8 cellular contexts compared by ENCODE assay signal in genomic region chr19:38850231-38850975, GRCh38. TPM values are rescaled to one million over a fixed set of nuclear protein-coding genes. Genes with fewer than 3 reads are reported as not detected.
A peak's percentile ranks its signal among the peaks of the same experiment; 100 is the strongest.
DNase-seq lines count a peak whose midpoint lies in the region; ATAC-seq, FAIRE-seq and TF ChIP-seq lines count a peak whose summit lies in the region.

No MANE protein-coding gene starts in this region.

- no peak overlapping the region for H3K14ac ChIP-seq in H1 (ENCODE audit: insufficient read length)

- H3K4me1 ChIP-seq in Caco-2 (peaks cover 10% of the 10 kb centered on the region; the same call in 1 of the 2 replicates), H1 (replicated peaks in 1 of 4; ENCODE audit: control insufficient read depth in 3 of 4, insufficient read depth in 4 of 4, low read length in 3 of 4) (peaks cover 2 to 16% (median 11%) of the 10 kb centered on the region in 4 experiments)

- H3K36me3 ChIP-seq in Caco-2 (ENCODE audit: control insufficient read depth, insufficient read depth, low read length): peaks cover 14% of the 10 kb centered on the region
- peaks cover 21 to 36% (median 24%) of the 10 kb centered on the region in 4 experiments for H3K36me3 ChIP-seq in H1 (ENCODE audit: control insufficient read depth in 2 of 4, insufficient read depth in 4 of 4, low read length in 3 of 4)

- no peak overlapping the region; the same call in 1 of the 2 replicates for H2BK20ac ChIP-seq in H1 (ENCODE audit: low read length)

- H3K79me2 ChIP-seq in H1 (ENCODE audit: control insufficient read depth in 1 of 2, insufficient read depth in 2 of 2, low read length in 2 of 2): peaks cover 22 to 35% of the 10 kb centered on the region in 2 experiments

- no peak overlapping the region for H3K56ac ChIP-seq in H1 (replicated peaks; ENCODE audit: insufficient read length, low read depth, low read length)

- no peaks in the 10 kb centered on the region for H3K9me3 ChIP-seq in Caco-2
- no peaks in the 10 kb centered on the region for H3K9me3 ChIP-seq in H1 (ENCODE audit: insufficient read depth in 2 of 2, low read depth in 1 of 2, low read length in 1 of 2)

- intact Hi-C loops in Caco-2 (cut with micrococcal nuclease; ENCODE audit: unreplicated experiment): loop anchor here (1.0 kb wide), 3 partner anchors 37 to 80 kb away; partner anchors contain the start of genes MRPS12, NFKBIB, SARS2 and SIRT2

- H4K5ac ChIP-seq in H1 (ENCODE audit: insufficient read length, low read depth, low read length): peak overlapping the region; percentile 75

- DNase-seq in Caco-2: peak; percentile 100
- DNase-seq in HTR-8/SVneo (ENCODE audit: insufficient read length, low spot score): peak; percentile 99
- DNase-seq in NOMO-1 treated with DMSO at 0.1 percent for 48 hours (lab: John Stamatoyannopoulos, UW; ENCODE audit: unreplicated experiment): peak; percentile 100
- DNase-seq in activated CD8-positive, alpha-beta memory T cell treated with anti-CD3 and anti-CD28 coated beads, Interleukin-2, amount 10 ng/mL, durations not matched to agents 7 days and 5 days: peak; percentile 100
- peak; percentile 96 to 100 for DNase-seq in H1 (ENCODE audit: low read depth in 1 of 2, low spot score in 2 of 2)
- DNase-seq in memory B cell (ENCODE audit: low spot score in 2 of 2): peak; percentile 86 to 100
- peak; percentile 98 for DNase-seq in stimulated activated CD8-positive, alpha-beta memory T cell treated with anti-CD3 and anti-CD28 coated beads, Interleukin-12 subunit alpha, Interleukin-12 subunit beta, amount 100 ng/mL, for 1 hour (ENCODE audit: low read depth)

- TF ChIP-seq EP300 in H1 (IDR thresholded peaks at IDR 0.05; ENCODE audit: borderline replicate concordance in 1 of 2, low read depth in 2 of 2, low read length in 2 of 2): no peak; a peak in 1 of 3 replicates

- TF ChIP-seq POLR2A in H1 (IDR thresholded peaks at IDR 0.05; ENCODE audit: control extremely low read depth in 1 of 2, low read depth in 2 of 2, low read length in 2 of 2): peak in 1 of 2 experiments; percentile 63; a peak in 2 of 3 replicates

- no peak overlapping the region for H2BK15ac ChIP-seq in H1 (ENCODE audit: low read length)

- H3K23me2 ChIP-seq in H1 (ENCODE audit: low read depth, low read length): peaks cover 22% of the 10 kb centered on the region

- H2AFZ ChIP-seq in H1 (ENCODE audit: low read length): no peak overlapping the region

- ATAC-seq in GM21381 (IDR thresholded peaks at IDR 0.05; ENCODE audit: unreplicated experiment) (peak; percentile 61), memory B cell (ENCODE audit: low read depth) (peak; percentile 66)
- ATAC-seq in activated CD8-positive, alpha-beta memory T cell treated with anti-CD3 and anti-CD28 coated beads, Interleukin-2, amount 10 ng/mL, durations not matched to agents 7 days and 5 days: peak; percentile 82

- peak overlapping the region; percentile 14 to 81 (median 61) for H3K9ac ChIP-seq in H1 (replicated peaks in 1 of 4; ENCODE audit: extremely low read depth in 1 of 4, low read depth in 3 of 4, low read length in 3 of 4)

- H3K9me3 Mint-ChIP-seq in Caco-2 (ENCODE audit: unreplicated experiment) (no peaks in the 10 kb centered on the region), memory B cell (no peaks in the 10 kb centered on the region)
- H3K9me3 Mint-ChIP-seq in activated CD8-positive, alpha-beta memory T cell treated with anti-CD3 and anti-CD28 coated beads, Interleukin-2, amount 10 ng/mL, durations not matched to agents 7 days and 5 days (ENCODE audit: low read depth): no peaks in the 10 kb centered on the region

- peak overlapping the region; percentile 96 to 97 for H3K4me2 ChIP-seq in H1 (ENCODE audit: insufficient read depth in 1 of 2, low read depth in 2 of 2, low read length in 2 of 2)

- peak overlapping the region; percentile 68; the same call in 1 of the 2 replicates for H2BK12ac ChIP-seq in H1 (ENCODE audit: low read depth, low read length)

- H3K36me3 Mint-ChIP-seq in Caco-2 (ENCODE audit: insufficient read depth, unreplicated experiment): peaks cover 72% of the 10 kb centered on the region
- H3K36me3 Mint-ChIP-seq in activated CD8-positive, alpha-beta memory T cell treated with anti-CD3 and anti-CD28 coated beads, Interleukin-2, amount 10 ng/mL, durations not matched to agents 7 days and 5 days: peaks cover 36% of the 10 kb centered on the region
- peaks cover 17% of the 10 kb centered on the region for H3K36me3 Mint-ChIP-seq in memory B cell

- no peaks in the 10 kb centered on the region for H3K27me3 Mint-ChIP-seq in Caco-2 (ENCODE audit: insufficient read depth, unreplicated experiment)
- no peaks in the 10 kb centered on the region for H3K27me3 Mint-ChIP-seq in activated CD8-positive, alpha-beta memory T cell treated with anti-CD3 and anti-CD28 coated beads, Interleukin-2, amount 10 ng/mL, durations not matched to agents 7 days and 5 days
- no peaks in the 10 kb centered on the region for H3K27me3 Mint-ChIP-seq in memory B cell

- peak overlapping the region; percentile 11; the same call in 1 of the 2 replicates for H3K18ac ChIP-seq in H1 (ENCODE audit: extremely low read depth, low read length)

- H3K27ac ChIP-seq in H1 (ENCODE audit: low read depth, low read length): peak overlapping the region; percentile 89

- peaks cover 9% of the 10 kb centered on the region; the same call in 1 of the 2 replicates for H3K79me1 ChIP-seq in H1 (ENCODE audit: low read depth, low read length)

- H2BK120ac ChIP-seq in H1 (replicated peaks; ENCODE audit: low read depth, low read length): no peak overlapping the region

- no peak for TF ChIP-seq CTCF in Caco-2 (IDR thresholded peaks at IDR 0.05; ENCODE audit: insufficient read depth in 1 of 2, low read depth in 1 of 2, low read length in 1 of 2, severe bottlenecking in 1 of 2, unreplicated experiment in 1 of 2)
- TF ChIP-seq CTCF in H1 (IDR thresholded peaks at IDR 0.05; ENCODE audit: control extremely low read depth in 1 of 3, insufficient read depth in 1 of 3, low read depth in 1 of 3, low read length in 3 of 3): no peak

- peak; percentile 96 for FAIRE-seq in HTR-8/SVneo (lab: Jason Lieb, UNC)
- FAIRE-seq in H1 (lab: Jason Lieb, UNC): peak; percentile 96

- H3K4me3 Mint-ChIP-seq in Caco-2 (ENCODE audit: unreplicated experiment): peak overlapping the region; percentile 98
- peak overlapping the region; percentile 88 for H3K4me3 Mint-ChIP-seq in activated CD8-positive, alpha-beta memory T cell treated with anti-CD3 and anti-CD28 coated beads, Interleukin-2, amount 10 ng/mL, durations not matched to agents 7 days and 5 days
- H3K4me3 Mint-ChIP-seq in memory B cell: peak overlapping the region; percentile 95

- no peak overlapping the region for H3K23ac ChIP-seq in H1 (ENCODE audit: insufficient read length)

- H3K4me3 ChIP-seq in Caco-2 (ENCODE audit: low read depth, low read length): peak overlapping the region; percentile 66
- peak overlapping the region; percentile 67 to 97 (median 84) for H3K4me3 ChIP-seq in H1 (ENCODE audit: extremely low read depth in 1 of 4, insufficient read depth in 2 of 4, low read depth in 3 of 4, low read length in 4 of 4)

- H3K4ac ChIP-seq in H1 (replicated peaks; ENCODE audit: insufficient read length, low read depth, low read length): peak overlapping the region; percentile 10

- H4K8ac ChIP-seq in H1 (ENCODE audit: extremely low read depth, insufficient read depth, low read length): peak overlapping the region; percentile 91; the same call in 1 of the 2 replicates

- peak overlapping the region; percentile 76 for H2BK5ac ChIP-seq in H1 (ENCODE audit: low read depth, low read length)

- H3K27ac Mint-ChIP-seq in Caco-2 (ENCODE audit: unreplicated experiment): peak overlapping the region; percentile 99
- peak overlapping the region; percentile 99 for H3K27ac Mint-ChIP-seq in activated CD8-positive, alpha-beta memory T cell treated with anti-CD3 and anti-CD28 coated beads, Interleukin-2, amount 10 ng/mL, durations not matched to agents 7 days and 5 days
- H3K27ac Mint-ChIP-seq in memory B cell: peak overlapping the region; percentile 98

- H4K91ac ChIP-seq in H1 (replicated peaks; ENCODE audit: insufficient read length, low read length): peak overlapping the region; percentile 63

- no peak overlapping the region for H2AK5ac ChIP-seq in H1 (ENCODE audit: low read depth, low read length)

- H4K20me1 ChIP-seq in H1 (replicated peaks in 1 of 2; ENCODE audit: control insufficient read depth in 1 of 2, insufficient read depth in 2 of 2, low read length in 2 of 2): peaks cover 12 to 22% of the 10 kb centered on the region in 2 experiments

- peaks cover 13% of the 10 kb centered on the region for H3K4me1 Mint-ChIP-seq in Caco-2 (ENCODE audit: low read depth, unreplicated experiment)
- H3K4me1 Mint-ChIP-seq in activated CD8-positive, alpha-beta memory T cell treated with anti-CD3 and anti-CD28 coated beads, Interleukin-2, amount 10 ng/mL, durations not matched to agents 7 days and 5 days: peaks cover 51% of the 10 kb centered on the region
- H3K4me1 Mint-ChIP-seq in memory B cell: peaks cover 37% of the 10 kb centered on the region

- no TSS peak for BruUV-seq in Caco-2 (replicated peaks; lab: Mats Ljungman, UMichigan)

- CTCF ChIA-PET in Caco-2 (lab: Charles Lee) (interaction anchor here (2.9 kb wide), 1 partner anchor 80 kb away, joined by 12 read pairs; the partner anchor contains the start of genes MRPS12 and SARS2), H1 (lab: Charles Lee; ENCODE audit: partially characterized antibody) (interaction anchor here (1.1 to 4.3 kb wide), 5 partner anchors 13 to 43 kb away, joined by 3 to 21 read pairs (median 4); no protein-coding TSS in a partner anchor)
- CTCF ChIA-PET in activated CD8-positive, alpha-beta memory T cell treated with anti-CD3 and anti-CD28 coated beads, Interleukin-2, amount 10 ng/mL, durations not matched to agents 7 days and 5 days (lab: Charles Lee): interaction anchor here (1.2 to 4.4 kb wide), 8 partner anchors 9 to 216 kb away, joined by 3 to 24 read pairs (median 5); partner anchors contain the start of genes MRPS12, RINL and SARS2

- no peaks in the 10 kb centered on the region for H3K27me3 ChIP-seq in Caco-2 (replicated peaks; ENCODE audit: control insufficient read depth, insufficient read depth, low read length)
- H3K27me3 ChIP-seq in H1 (replicated peaks in 1 of 4; ENCODE audit: control insufficient read depth in 3 of 4, extremely low read depth in 1 of 4, insufficient read depth in 3 of 4, low read length in 3 of 4): no peaks in the 10 kb centered on the region

- WGBS in H1 (ENCODE audit: extremely low coverage in 1 of 2, insufficient coverage in 1 of 2, insufficient read length in 1 of 2, insufficient replicate concordance in 2 of 2, low coverage in 1 of 2, low lambda C conversion rate in 2 of 2, missing lambda C conversion rate in 1 of 2), 2 experiments: 1% methylated on average over 38 of the region's 38 CpGs; no CpG with 5 or more reads in 1 of the 2 experiments

- TF ChIP-seq RAD21 in H1 (IDR thresholded peaks at IDR 0.05 in 1 of 2, conservative IDR thresholded peaks at IDR 0.05 in 1 of 2; ENCODE audit: low read depth in 2 of 2, low read length in 2 of 2): no peak

- POLR2A ChIA-PET in Caco-2 (lab: Charles Lee): interaction anchor here (1.1 to 2.5 kb wide), 4 partner anchors 13 to 50 kb away, joined by 3 to 22 read pairs (median 12); partner anchors contain the start of genes ECH1, NFKBIB and SIRT2
- POLR2A ChIA-PET in H1 (lab: Charles Lee; ENCODE audit: partially characterized antibody): interaction anchor here (1.0 to 6.5 kb wide), 14 partner anchors 9 to 194 kb away, joined by 3 to 65 read pairs (median 9); partner anchors contain the start of genes ECH1, MRPS12, RINL and SARS2

RNA-seq across cellular contexts. Expression of gene HNRNPL, which starts 0.6 kb away (rescaled TPM):
- total RNA-seq in Caco-2 (2022): 443 and 446 TPM in 2 replicates
- 100 to 1,000 TPM; 479 to 611 TPM for total RNA-seq in activated CD8-positive, alpha-beta memory T cell treated with anti-CD3 and anti-CD28 coated beads, Interleukin-2, amount 10 ng/mL, durations not matched to agents 7 days and 5 days
- 711 and 779 TPM in 2 replicates for total RNA-seq in H1 (2021; fragmentation: NEBNext Ultra II Directional; extraction: Animal tissue kit (Norgen Biotek cat#: 25700))
- 403 and 404 TPM in 2 replicates for polyA plus RNA-seq in H1 (2011; rRNA removed)
- 354 TPM for polyA plus RNA-seq in H1 (2011; cell fraction: cytosol; rRNA removed)
- polyA plus RNA-seq in H1 (2011; cell fraction: nucleus; rRNA removed): 541 TPM
- 683 to 1,004 TPM (median 711 TPM) in 4 replicates for polyA plus RNA-seq in H1 (2012, experiment 1 of 2)
- 537 TPM for polyA plus RNA-seq in H1 (2012, experiment 2 of 2)
- polyA plus RNA-seq in H1 (2013, experiment 1 of 2): 480 TPM
- polyA plus RNA-seq in H1 (2013, experiment 2 of 2): 470 TPM
- 621 and 711 TPM in 2 replicates for polyA minus RNA-seq in H1 (2011; rRNA and poly(A)+ RNA removed)
- 351 TPM for polyA minus RNA-seq in H1 (2011; cell fraction: cytosol; rRNA and poly(A)+ RNA removed)
- 254 TPM for polyA minus RNA-seq in H1 (2011; cell fraction: nucleus; rRNA and poly(A)+ RNA removed)

RNA-seq across cellular contexts. Expression of gene ECH1, which starts 18.8 kb away (rescaled TPM):
- total RNA-seq in Caco-2 (2022): 150 and 163 TPM in 2 replicates
- total RNA-seq in activated CD8-positive, alpha-beta memory T cell treated with anti-CD3 and anti-CD28 coated beads, Interleukin-2, amount 10 ng/mL, durations not matched to agents 7 days and 5 days: 100 to 1,000 TPM; 207 to 214 TPM
- 101 and 103 TPM in 2 replicates for total RNA-seq in H1 (2021; fragmentation: NEBNext Ultra II Directional; extraction: Animal tissue kit (Norgen Biotek cat#: 25700))
- 147 and 173 TPM in 2 replicates for polyA plus RNA-seq in H1 (2011; rRNA removed)
- polyA plus RNA-seq in H1 (2011; cell fraction: cytosol; rRNA removed): 160 TPM
- 263 TPM for polyA plus RNA-seq in H1 (2011; cell fraction: nucleus; rRNA removed)
- polyA plus RNA-seq in H1 (2012, experiment 1 of 2): 130 to 213 TPM (median 176 TPM) in 4 replicates
- 162 TPM for polyA plus RNA-seq in H1 (2012, experiment 2 of 2)
- polyA plus RNA-seq in H1 (2013, experiment 1 of 2): 191 TPM
- polyA plus RNA-seq in H1 (2013, experiment 2 of 2): 181 TPM
- polyA minus RNA-seq in H1 (2011; rRNA and poly(A)+ RNA removed): 55.4 and 74.7 TPM in 2 replicates
- 34.3 TPM for polyA minus RNA-seq in H1 (2011; cell fraction: cytosol; rRNA and poly(A)+ RNA removed)
- polyA minus RNA-seq in H1 (2011; cell fraction: nucleus; rRNA and poly(A)+ RNA removed): 30.0 TPM

RNA-seq across cellular contexts. Expression of gene RINL, which starts 27.7 kb away (rescaled TPM):
- total RNA-seq in Caco-2 (2022): 1.5 and 1.9 TPM in 2 replicates
- total RNA-seq in activated CD8-positive, alpha-beta memory T cell treated with anti-CD3 and anti-CD28 coated beads, Interleukin-2, amount 10 ng/mL, durations not matched to agents 7 days and 5 days: 10 to 100 TPM; 80.1 to 81.0 TPM
- 11.9 and 14.2 TPM in 2 replicates for total RNA-seq in H1 (2021; fragmentation: NEBNext Ultra II Directional; extraction: Animal tissue kit (Norgen Biotek cat#: 25700))
- polyA plus RNA-seq in H1 (2011; rRNA removed): 11.1 and 13.1 TPM in 2 replicates
- 11.5 TPM for polyA plus RNA-seq in H1 (2011; cell fraction: cytosol; rRNA removed)
- polyA plus RNA-seq in H1 (2011; cell fraction: nucleus; rRNA removed): 9.9 TPM
- 8.3 to 13.8 TPM (median 11.4 TPM) in 4 replicates for polyA plus RNA-seq in H1 (2012, experiment 1 of 2)
- 16.6 TPM for polyA plus RNA-seq in H1 (2012, experiment 2 of 2)
- polyA plus RNA-seq in H1 (2013, experiment 1 of 2): 12.7 TPM
- polyA plus RNA-seq in H1 (2013, experiment 2 of 2): 10.9 TPM
- polyA minus RNA-seq in H1 (2011; rRNA and poly(A)+ RNA removed): 2.9 and 4.1 TPM in 2 replicates
- 4.3 TPM for polyA minus RNA-seq in H1 (2011; cell fraction: cytosol; rRNA and poly(A)+ RNA removed)
- 6.0 TPM for polyA minus RNA-seq in H1 (2011; cell fraction: nucleus; rRNA and poly(A)+ RNA removed)

RNA-seq across cellular contexts. Expression of gene LGALS4, which starts 37.7 kb away (rescaled TPM):
- 1.6 and 2.2 TPM in 2 replicates for total RNA-seq in Caco-2 (2022)
- 1 to 10 TPM; 1.4 to 2.4 TPM for total RNA-seq in activated CD8-positive, alpha-beta memory T cell treated with anti-CD3 and anti-CD28 coated beads, Interleukin-2, amount 10 ng/mL, durations not matched to agents 7 days and 5 days
- total RNA-seq in H1 (2021; fragmentation: NEBNext Ultra II Directional; extraction: Animal tissue kit (Norgen Biotek cat#: 25700)): 0.37 and 0.54 TPM in 2 replicates
- polyA plus RNA-seq in H1 (2011; rRNA removed): 0.32 and 0.71 TPM in 2 replicates
- 0.19 TPM for polyA plus RNA-seq in H1 (2011; cell fraction: cytosol; rRNA removed)
- 1.3 TPM for polyA plus RNA-seq in H1 (2011; cell fraction: nucleus; rRNA removed)
- 0.43 to 0.45 TPM in 2 of 4 replicates, not detected in the others for polyA plus RNA-seq in H1 (2012, experiment 1 of 2)
- polyA plus RNA-seq in H1 (2012, experiment 2 of 2): 0.14 TPM
- 0.43 TPM for polyA plus RNA-seq in H1 (2013, experiment 1 of 2)
- polyA plus RNA-seq in H1 (2013, experiment 2 of 2): 0.13 TPM
- polyA minus RNA-seq in H1 (2011; rRNA and poly(A)+ RNA removed): 0.35 and 0.37 TPM in 2 replicates
- not detected for polyA minus RNA-seq in H1 (2011; cell fraction: cytosol; rRNA and poly(A)+ RNA removed)
- not detected for polyA minus RNA-seq in H1 (2011; cell fraction: nucleus; rRNA and poly(A)+ RNA removed)

RNA-seq across cellular contexts. Expression of gene SIRT2, which starts 49.0 kb away (rescaled TPM):
- 33.3 and 34.4 TPM in 2 replicates for total RNA-seq in Caco-2 (2022)
- total RNA-seq in activated CD8-positive, alpha-beta memory T cell treated with anti-CD3 and anti-CD28 coated beads, Interleukin-2, amount 10 ng/mL, durations not matched to agents 7 days and 5 days: 10 to 100 TPM; 47.1 to 47.8 TPM
- total RNA-seq in H1 (2021; fragmentation: NEBNext Ultra II Directional; extraction: Animal tissue kit (Norgen Biotek cat#: 25700)): 6.1 and 6.5 TPM in 2 replicates
- polyA plus RNA-seq in H1 (2011; rRNA removed): 10.0 and 11.8 TPM in 2 replicates
- polyA plus RNA-seq in H1 (2011; cell fraction: cytosol; rRNA removed): 9.0 TPM
- polyA plus RNA-seq in H1 (2011; cell fraction: nucleus; rRNA removed): 15.2 TPM
- 5.0 to 9.0 TPM (median 7.5 TPM) in 4 replicates for polyA plus RNA-seq in H1 (2012, experiment 1 of 2)
- polyA plus RNA-seq in H1 (2012, experiment 2 of 2): 7.4 TPM
- polyA plus RNA-seq in H1 (2013, experiment 1 of 2): 6.8 TPM
- polyA plus RNA-seq in H1 (2013, experiment 2 of 2): 6.5 TPM
- polyA minus RNA-seq in H1 (2011; rRNA and poly(A)+ RNA removed): 5.6 and 6.1 TPM in 2 replicates
- 5.5 TPM for polyA minus RNA-seq in H1 (2011; cell fraction: cytosol; rRNA and poly(A)+ RNA removed)
- polyA minus RNA-seq in H1 (2011; cell fraction: nucleus; rRNA and poly(A)+ RNA removed): 2.3 TPM

Comparison
In these comparisons a context has a peak if more than half of its experiments do, and no peak if none do; other contexts are left out.
1. Peak in every context shown above with its lines: DNase-seq, ATAC-seq, H3K4me3 ChIP-seq and H3K27ac ChIP-seq.